ENCODE assay signal across 19 cellular contexts in the genomic region with DNA sequence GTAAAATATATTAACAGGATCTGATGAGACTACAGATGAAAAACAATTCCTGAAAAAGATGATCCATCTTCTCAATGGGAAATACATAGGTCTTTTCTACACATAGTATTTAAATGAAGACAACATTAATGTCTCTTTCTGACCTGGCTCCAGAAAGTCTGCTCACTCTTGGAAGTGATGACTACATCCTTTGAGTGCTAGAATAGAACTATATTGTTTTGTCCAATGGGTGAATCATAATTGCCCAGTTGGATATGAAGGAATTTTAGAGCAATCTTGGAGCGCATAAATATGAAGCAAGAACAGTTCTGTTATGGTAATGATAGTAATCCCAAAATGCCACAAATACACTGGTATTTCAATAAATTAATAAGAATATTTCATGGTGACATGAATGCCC.
"Had no signal": no experiment of that assay in that cellular context is flagged by ENCODE, and none has a peak within 500 bp of the region (broad histone marks: within the 10 kb centered on the region; RNA-seq: fewer than 3 reads in every experiment).

No MANE protein-coding gene starts in this region.

- H3K27ac ChIP-seq: body of pancreas, gastrocnemius medialis, heart left ventricle, left ventricle myocardium inferior had no signal

- H3K27me3 ChIP-seq: body of pancreas, gastrocnemius medialis, heart left ventricle, tibial artery had no signal

- H3K4me3 ChIP-seq: body of pancreas, gastrocnemius medialis, heart left ventricle, left ventricle myocardium inferior, tibial artery had no signal

- H3K36me3 ChIP-seq: gastrocnemius medialis, heart left ventricle, left ventricle myocardium inferior, tibial artery had no signal

- DNase-seq: activated CD4-positive, alpha-beta T cell treated with anti-CD3 and anti-CD28 coated beads for 36 hours; activated CD4-positive, alpha-beta T cell treated with anti-CD3 and anti-CD28 coated beads, Interleukin-2, amount 50 U/mL, for 48 hours; activated gamma-delta T cell treated with Interleukin-2 at 50 U/mL for 16 hours; activated T-cell treated with anti-CD3 and anti-CD28 coated beads for 4 hours; amniotic stem cell; body of pancreas; caudate nucleus; effector memory CD8-positive, alpha-beta T cell; gastrocnemius medialis; heart left ventricle; left ventricle myocardium inferior; mammary epithelial cell; nephron progenitor cell; nucleus accumbens; stimulated activated CD4-positive, alpha-beta T cell treated with anti-CD3 and anti-CD28 coated beads, Interleukin-12 subunit alpha, Interleukin-12 subunit beta, amount 100 ng/mL, for 4 hours; stimulated activated CD4-positive, alpha-beta T cell treated with anti-CD3 and anti-CD28 coated beads, Interleukin-1b, Interleukin-23, amount 100 ng/mL, for 48 hours; stimulated activated CD8-positive, alpha-beta memory T cell treated with anti-CD3 and anti-CD28 coated beads, Interleukin-4, amount 100 ng/mL, for 48 hours; stimulated activated naive CD4-positive, alpha-beta T cell; tibial artery had no signal
